ENCODE assay signal across 19 cellular contexts in the genomic region with DNA sequence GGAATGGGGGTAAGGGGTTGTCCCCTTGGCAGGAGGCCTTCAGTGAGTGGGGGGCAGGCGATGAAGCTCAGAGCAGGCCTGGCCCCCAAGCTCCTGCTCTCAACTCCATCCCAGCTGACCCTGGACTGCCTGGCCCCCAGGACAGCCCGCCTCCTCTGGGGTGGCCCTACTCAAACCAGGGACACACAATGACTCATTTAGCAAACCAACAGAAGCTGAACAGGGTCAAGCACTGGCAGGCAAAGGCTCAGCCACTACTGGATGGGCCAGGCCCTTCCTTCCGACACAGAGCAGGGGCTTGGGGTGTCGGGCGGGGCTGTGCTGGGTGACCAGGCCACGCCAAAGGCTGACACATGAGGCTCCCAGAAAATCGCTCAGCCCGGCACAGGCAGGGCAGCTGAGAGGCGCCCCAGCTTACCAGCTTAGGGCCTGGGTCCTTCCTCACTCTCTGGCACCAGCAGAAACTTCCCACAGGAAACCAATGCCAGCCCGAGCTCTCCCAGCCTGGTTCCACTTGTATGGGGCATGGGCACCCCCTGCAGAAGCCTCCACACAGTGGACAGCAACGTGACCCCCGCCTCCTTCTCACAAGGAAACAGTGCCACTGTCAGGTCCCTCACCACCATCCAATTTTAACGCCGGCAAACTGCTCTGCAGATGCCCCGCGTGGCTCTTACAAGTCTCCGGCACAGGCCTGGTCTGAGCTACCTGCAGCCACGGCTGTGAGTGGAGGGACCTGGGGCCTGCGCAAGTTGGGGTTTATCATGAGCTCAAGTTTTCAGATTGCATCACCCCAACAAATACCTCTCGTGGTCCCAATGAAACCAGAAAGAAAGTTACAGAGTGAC.
"Had no signal": no experiment of that assay in that cellular context is flagged by ENCODE, and none has a peak within 500 bp of the region (broad histone marks: within the 10 kb centered on the region; RNA-seq: fewer than 3 reads in every experiment).

No MANE protein-coding gene starts in this region.

- H3K27ac ChIP-seq: coronary artery, left lung, lower lobe of right lung, psoas muscle, right lobe of liver, tibial artery, upper lobe of left lung, uterus had no signal

- DNase-seq: effector CD4-positive, alpha-beta T cell; foreskin melanocyte; head of caudate nucleus; hippocampal formation; lower lobe of right lung; midbrain; retina; stimulated activated CD4-positive, alpha-beta T cell treated with anti-CD3 and anti-CD28 coated beads, Interleukin-4, amount 100 ng/mL, for 1 hour; stimulated activated CD8-positive, alpha-beta memory T cell treated with anti-CD3 and anti-CD28 coated beads, Interleukin-4, amount 100 ng/mL, for 48 hours; stimulated activated naive CD8-positive, alpha-beta T cell treated with anti-CD3 and anti-CD28 coated beads, Interleukin-15, Interleukin-2, amounts not matched to agents 100 U/mL and 50 U/mL, for 24 hours; tibial artery; upper lobe of left lung; uterus had no signal

- H3K4me1 ChIP-seq: left lung, lower lobe of right lung, psoas muscle, right lobe of liver, tibial artery, upper lobe of left lung, uterus had no signal

- FAIRE-seq: islet of Langerhans had no signal

- H3K27me3 ChIP-seq: left lung, right lobe of liver, tibial artery, upper lobe of left lung, uterus had no signal

- H3K9me3 ChIP-seq: psoas muscle, right lobe of liver, uterus had no signal

- ATAC-seq: left lung; lower lobe of right lung; psoas muscle; right lobe of liver; stimulated activated effector memory CD8-positive, alpha-beta T cell treated with anti-CD3 and anti-CD28 coated beads, Interleukin-12 subunit alpha, Interleukin-12 subunit beta, amount 100 ng/mL, for 72 hours; stimulated activated naive CD8-positive, alpha-beta T cell treated with anti-CD3 and anti-CD28 coated beads, Interleukin-15, Interleukin-2, amounts not matched to agents 100 U/mL and 50 U/mL, for 24 hours had no signal

- H3K36me3 ChIP-seq: right lobe of liver, uterus had no signal

- H3K4me3 ChIP-seq: coronary artery, left lung, lower lobe of right lung, psoas muscle, right lobe of liver, tibial artery, upper lobe of left lung, uterus had no signal
